In the genomic region with DNA sequence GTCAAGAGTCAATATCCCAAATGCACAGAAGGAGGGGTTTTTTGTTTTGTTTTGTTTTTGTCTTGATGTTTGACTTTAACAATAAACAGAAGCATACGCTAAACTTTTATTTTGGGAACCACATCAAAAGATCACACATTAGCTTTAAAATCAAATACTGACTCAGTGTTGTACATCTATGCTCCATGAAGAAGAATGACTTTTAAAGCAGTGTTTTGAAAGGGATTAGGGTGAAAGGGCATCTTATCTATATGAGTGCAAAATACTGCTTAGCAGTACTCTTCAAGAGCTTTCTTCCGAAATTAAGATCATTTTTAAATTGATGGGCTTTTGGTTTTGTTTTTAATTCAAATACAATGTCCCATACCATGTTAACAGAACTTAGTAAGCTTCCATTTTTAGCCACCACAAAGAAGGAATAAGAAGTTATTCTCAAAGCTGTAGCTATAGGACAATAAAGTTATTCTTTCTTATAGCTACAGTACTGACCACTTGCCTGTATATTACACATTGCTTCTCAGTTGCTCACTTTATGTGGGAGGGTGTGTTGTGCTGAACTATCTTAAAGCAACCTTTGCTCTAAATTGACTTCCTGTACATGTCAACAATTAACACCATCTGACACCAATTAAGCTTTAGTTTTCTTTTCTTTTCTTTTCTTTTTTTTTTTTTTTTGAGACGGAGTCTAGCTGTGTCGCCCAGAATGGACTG, we compare ENCODE assay signal across 22 cellular contexts.
DNase-seq lines count a peak whose midpoint lies in the region; ATAC-seq and TF ChIP-seq lines count a peak whose summit lies in the region.
"Had no signal": no experiment of that assay in that cellular context is flagged by ENCODE, and none has a peak within 500 bp of the region (broad histone marks: within the 10 kb centered on the region; RNA-seq: fewer than 3 reads in every experiment).

No MANE protein-coding gene starts in this region.

- peaks cover 24% of the 10 kb centered on the region for H3K36me3 Mint-ChIP-seq in activated naive CD8-positive, alpha-beta T cell
- peaks cover 13% of the 10 kb centered on the region for H3K36me3 Mint-ChIP-seq in activated naive CD8-positive, alpha-beta T cell treated with anti-CD3 and anti-CD28 coated beads for 36 hours

- H3K27ac Mint-ChIP-seq in activated naive CD8-positive, alpha-beta T cell, result peak overlapping the region; percentile 28
- no peak overlapping the region for H3K27ac Mint-ChIP-seq in activated naive CD8-positive, alpha-beta T cell treated with anti-CD3 and anti-CD28 coated beads for 36 hours
- H3K27ac Mint-ChIP-seq: activated T-helper 2 cell treated with anti-CD3 and anti-CD28 coated beads, Interferon-gamma antibody, Interleukin-2, Interleukin-4, amounts not matched to agents 10 μg/mL and 5 μg/mL and 100 μg/mL, durations not matched to agents 14 hours and 24 hours and 36 hours; CD14-positive monocyte; type B pancreatic cell; WTC11 had no signal

- intact Hi-C loops in transverse colon (cut with DNase I; ENCODE audit: low total_unique reads), result no loop called here

- H3K27me3 Mint-ChIP-seq in activated naive CD8-positive, alpha-beta T cell, result no peaks in the 10 kb centered on the region
- H3K27me3 Mint-ChIP-seq in activated naive CD8-positive, alpha-beta T cell treated with anti-CD3 and anti-CD28 coated beads for 36 hours, result no peaks in the 10 kb centered on the region
- H3K27me3 Mint-ChIP-seq: type B pancreatic cell had no signal

- no peaks in the 10 kb centered on the region for H3K27me3 ChIP-seq in transverse colon
- H3K27me3 ChIP-seq: adrenal gland, cardiac muscle cell, esophagus squamous epithelium, neutrophil had no signal

- 45 to 51% methylated on average over 2 to 4 of the region's 4 CpGs for WGBS in transverse colon (ENCODE audit: low coverage in 1 of 2), 2 donors

- TF ChIP-seq POLR2A in transverse colon (IDR thresholded peaks at IDR 0.05), result no peak

- H3K9me3 Mint-ChIP-seq in activated naive CD8-positive, alpha-beta T cell (ENCODE audit: low read depth), result no peaks in the 10 kb centered on the region
- H3K9me3 Mint-ChIP-seq in activated naive CD8-positive, alpha-beta T cell treated with anti-CD3 and anti-CD28 coated beads for 36 hours, result no peaks in the 10 kb centered on the region
- H3K9me3 Mint-ChIP-seq: type B pancreatic cell had no signal

- no peaks in the 10 kb centered on the region for H3K36me3 ChIP-seq in transverse colon
- H3K36me3 ChIP-seq: adrenal gland, cardiac muscle cell had no signal

- H3K4me1 Mint-ChIP-seq in activated naive CD8-positive, alpha-beta T cell (ENCODE audit: low read depth), result peaks cover 19% of the 10 kb centered on the region
- peaks cover 7% of the 10 kb centered on the region for H3K4me1 Mint-ChIP-seq in activated naive CD8-positive, alpha-beta T cell treated with anti-CD3 and anti-CD28 coated beads for 36 hours
- H3K4me1 Mint-ChIP-seq: WTC11 had no signal

- H3K4me3 Mint-ChIP-seq in activated naive CD8-positive, alpha-beta T cell, result no peak overlapping the region
- H3K4me3 Mint-ChIP-seq in activated naive CD8-positive, alpha-beta T cell treated with anti-CD3 and anti-CD28 coated beads for 36 hours, result no peak overlapping the region
- H3K4me3 Mint-ChIP-seq: CD14-positive monocyte, type B pancreatic cell, WTC11 had no signal

- no peak for TF ChIP-seq CTCF in transverse colon (IDR thresholded peaks at IDR 0.05)

- in situ Hi-C loops in transverse colon (cut with MboI; ENCODE audit: low pct_ligation_motif_present in 1 of 4, low pct_unique_long_range_greater_than_20kb in 1 of 4, low sequenced_read_pairs in 3 of 4), result no loop called here

- peak overlapping the region; percentile 68 to 77 (median 70) for H3K27ac ChIP-seq in transverse colon
- H3K27ac ChIP-seq: adrenal gland, esophagus squamous epithelium, neutrophil had no signal

- ATAC-seq in HG03045 (IDR thresholded peaks at IDR 0.05; ENCODE audit: unreplicated experiment), result no peak
- ATAC-seq: WTC11 had no signal

- H3K4me3 ChIP-seq in transverse colon, result no peak overlapping the region
- H3K4me3 ChIP-seq: adrenal gland, cardiac muscle cell, esophagus squamous epithelium had no signal

- H3K4me1 ChIP-seq in transverse colon, result peaks cover 0 to 37% (median 12%) of the 10 kb centered on the region in 4 donors
- H3K4me1 ChIP-seq: adrenal gland, esophagus squamous epithelium had no signal

- H3K9me3 ChIP-seq in transverse colon, result no peaks in the 10 kb centered on the region
- H3K9me3 ChIP-seq: adrenal gland, esophagus squamous epithelium, neutrophil had no signal

- TF ChIP-seq EP300 in transverse colon (IDR thresholded peaks at IDR 0.05; ENCODE audit: low read depth), result no peak

- DNase-seq in activated naive CD8-positive, alpha-beta T cell treated with anti-CD3 and anti-CD28 coated beads for 36 hours, result no peak
- DNase-seq in amniotic epithelial cell (ENCODE audit: low read depth), result peak; percentile 47
- DNase-seq in iris pigment epithelial cell (ENCODE audit: low read depth), result peak; percentile 6
- no peak for DNase-seq in transverse colon
- DNase-seq in KG1 (lab: John Stamatoyannopoulos, UW), result no peak
- DNase-seq in DMS153 (lab: John Stamatoyannopoulos, UW), result no peak
- DNase-seq: adrenal gland; DMS79 treated with DMSO at 0.1 percent for 48 hours; effector CD4-positive, alpha-beta T cell; esophagus squamous epithelium; GOT3; hippocampal formation; MV-4-11; NCI-H1930 had no signal

Comparison
In these comparisons a context has a peak if more than half of its experiments do, and no peak if none do; other contexts are left out.
1. DNase-seq: peak in amniotic epithelial cell (single experiment) and iris pigment epithelial cell (single experiment); none in activated naive CD8-positive, alpha-beta T cell treated with anti-CD3 and anti-CD28 coated beads for 36 hours (single experiment), transverse colon (single experiment), KG1 (single experiment) and DMS153 (single experiment).